ENCODE assay signal across 23 cellular contexts in the genomic region with DNA sequence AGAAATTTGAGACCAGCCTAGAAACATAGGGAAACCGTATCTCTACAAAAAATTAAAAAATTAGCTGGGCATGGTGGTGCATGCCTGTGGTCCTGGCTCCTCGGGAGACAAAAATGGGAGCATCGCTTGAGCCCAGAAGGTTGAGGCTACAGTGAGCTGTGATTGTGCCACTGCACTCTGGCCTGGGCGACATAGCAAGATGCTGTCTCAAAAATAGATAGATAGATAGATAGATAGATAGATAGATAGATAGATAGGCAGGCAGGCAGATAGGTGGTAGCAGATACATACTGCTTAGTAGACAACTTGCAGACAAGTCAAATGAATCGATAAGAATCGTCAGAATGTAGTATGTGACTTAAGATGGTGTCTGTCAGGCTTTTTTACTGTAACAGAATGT.
DNase-seq lines count a peak whose midpoint lies in the region; ATAC-seq, FAIRE-seq and TF ChIP-seq lines count a peak whose summit lies in the region.
"Had no signal": no experiment of that assay in that cellular context is flagged by ENCODE, and none has a peak within 500 bp of the region (broad histone marks: within the 10 kb centered on the region; RNA-seq: fewer than 3 reads in every experiment).

No MANE protein-coding gene starts in this region.

- no peaks in the 10 kb centered on the region for H3K9me1 ChIP-seq in K562 (ENCODE audit: control insufficient read depth, insufficient read depth, low read length)

- no peak overlapping the region for H2AK5ac ChIP-seq in trophoblast cell (ENCODE audit: low read length)

- no peak overlapping the region for H4K12ac ChIP-seq in trophoblast cell (ENCODE audit: low read depth, low read length)

- in situ Hi-C loops in HepG2 (cut with HindIII; ENCODE audit: extremely low pct_ligation_motif_present, low pct_unique_long_range_greater_than_20kb) (no loop called here), K562 (cut with MboI) (no loop called here)

- TF ChIP-seq EP300 in HepG2 (IDR thresholded peaks at IDR 0.05; ENCODE audit: low read depth in 2 of 2, low read length in 2 of 2) (no peak), HepG2 (CRISPR knock-in tag; IDR thresholded peaks at IDR 0.05; ENCODE audit: borderline replicate concordance) (no peak), K562 (IDR thresholded peaks at IDR 0.05; ENCODE audit: low read length) (no peak)

- H2AFZ ChIP-seq in HepG2 (ENCODE audit: low read length) (no peak overlapping the region), K562 (ENCODE audit: low read depth, low read length) (no peak overlapping the region), trophoblast cell (ENCODE audit: insufficient read depth, low read length, poor library complexity) (no peak overlapping the region)

- POLR2A ChIA-PET in HepG2 (lab: Yijun Ruan, JAX): no interaction called here
- POLR2A ChIA-PET in K562 (lab: Yijun Ruan, JAX): no interaction called here

- peak overlapping the region; percentile 27 for H3K4ac ChIP-seq in trophoblast cell (ENCODE audit: low read depth, low read length)

- peaks cover 0 to 38% (median 12%) of the 10 kb centered on the region in 4 donors for H3K4me1 ChIP-seq in right lobe of liver
- peaks cover 17% of the 10 kb centered on the region for H3K4me1 ChIP-seq in HepG2 (ENCODE audit: insufficient read depth, low read length)
- H3K4me1 ChIP-seq in K562 (replicated peaks in 1 of 2; ENCODE audit: control insufficient read depth in 2 of 2, insufficient read depth in 2 of 2, low read length in 2 of 2): peaks cover 0 to 7% of the 10 kb centered on the region in 2 experiments; a peak in 1 of 5 replicates
- H3K4me1 ChIP-seq in trophoblast cell (ENCODE audit: control insufficient read depth in 1 of 2, insufficient read depth in 2 of 2, low read length in 2 of 2): no peaks in the 10 kb centered on the region

- H2BK5ac ChIP-seq in trophoblast cell (ENCODE audit: low read depth, low read length, poor library complexity): no peak overlapping the region

- no peak overlapping the region for H3K27ac Mint-ChIP-seq in natural killer cell treated with Interleukin-12 subunit alpha and Interleukin-12 subunit beta and Interleukin-15 and Interleukin-18, amount 100 ng/mL, for 72 hours
- H3K27ac Mint-ChIP-seq: CD14-positive monocyte; CD4-positive, alpha-beta memory T cell; CD4-positive, CD25-positive, alpha-beta regulatory T cell; CD8-positive, alpha-beta memory T cell had no signal

- no peak overlapping the region for H2BK120ac ChIP-seq in trophoblast cell (ENCODE audit: insufficient read depth, low read length, poor library complexity)

- H3K9me3 Mint-ChIP-seq in natural killer cell treated with Interleukin-12 subunit alpha and Interleukin-12 subunit beta and Interleukin-15 and Interleukin-18, amount 100 ng/mL, for 72 hours: no peaks in the 10 kb centered on the region
- H3K9me3 Mint-ChIP-seq: CD14-positive monocyte; CD4-positive, alpha-beta memory T cell; CD4-positive, CD25-positive, alpha-beta regulatory T cell; CD8-positive, alpha-beta memory T cell had no signal

- H3K36me3 ChIP-seq in right lobe of liver (no peaks in the 10 kb centered on the region), HepG2 (replicated peaks in 1 of 2; ENCODE audit: control insufficient read depth in 1 of 2, insufficient read depth in 2 of 2, low read length in 2 of 2) (peaks cover 5 to 9% of the 10 kb centered on the region in 2 experiments; a peak in 4 of 5 replicates), K562 (ENCODE audit: control insufficient read depth, insufficient read depth, low read length) (peaks cover 18% of the 10 kb centered on the region; the same call in 2 of the 3 replicates), trophoblast cell (ENCODE audit: control insufficient read depth in 1 of 2, insufficient read depth in 2 of 2, low read length in 2 of 2) (peaks cover 1 to 2% of the 10 kb centered on the region in 2 experiments)
- H3K36me3 ChIP-seq: BE2C had no signal

- H3K23ac ChIP-seq in trophoblast cell (ENCODE audit: low read length): no peak overlapping the region

- H3K9ac ChIP-seq in HepG2 (ENCODE audit: insufficient read depth, low read depth, low read length) (no peak overlapping the region), K562 (ENCODE audit: insufficient read depth in 1 of 2, low read depth in 2 of 2, low read length in 2 of 2) (no peak overlapping the region), trophoblast cell (ENCODE audit: low read length) (no peak overlapping the region)
- H3K9ac ChIP-seq: BLaER1 had no signal

- no peak overlapping the region for H3K4me3 Mint-ChIP-seq in natural killer cell treated with Interleukin-12 subunit alpha and Interleukin-12 subunit beta and Interleukin-15 and Interleukin-18, amount 100 ng/mL, for 72 hours
- H3K4me3 Mint-ChIP-seq: CD14-positive monocyte; CD4-positive, alpha-beta memory T cell had no signal

- peaks cover 14% of the 10 kb centered on the region for H4K20me1 ChIP-seq in HepG2 (ENCODE audit: insufficient read depth, low read length)
- H4K20me1 ChIP-seq in K562 (replicated peaks; ENCODE audit: control insufficient read depth, insufficient read depth, low read length): peaks cover 17% of the 10 kb centered on the region

- ATAC-seq in right lobe of liver (no peak), HepG2 (no peak), K562 (no peak), HG03095 (IDR thresholded peaks at IDR 0.05; ENCODE audit: unreplicated experiment) (no peak)
- no peak for ATAC-seq in natural killer cell treated with Interleukin-12 subunit alpha and Interleukin-12 subunit beta and Interleukin-15 and Interleukin-18, amount 100 ng/mL, for 72 hours

- no peaks in the 10 kb centered on the region for H3K79me1 ChIP-seq in trophoblast cell (ENCODE audit: low read length)

- H3K27me3 Mint-ChIP-seq in natural killer cell treated with Interleukin-12 subunit alpha and Interleukin-12 subunit beta and Interleukin-15 and Interleukin-18, amount 100 ng/mL, for 72 hours: no peaks in the 10 kb centered on the region
- H3K27me3 Mint-ChIP-seq: CD4-positive, alpha-beta memory T cell; CD4-positive, CD25-positive, alpha-beta regulatory T cell; CD8-positive, alpha-beta memory T cell had no signal

- H3K4me3 ChIP-seq in right lobe of liver: no peak overlapping the region
- no peak overlapping the region for H3K4me3 ChIP-seq in HepG2 (replicated peaks in 1 of 3; ENCODE audit: insufficient read depth in 1 of 3, low read depth in 2 of 3, low read length in 3 of 3)
- no peak overlapping the region for H3K4me3 ChIP-seq in K562
- H3K4me3 ChIP-seq in trophoblast cell (ENCODE audit: low read depth, low read length): no peak overlapping the region
- H3K4me3 ChIP-seq: BLaER1 had no signal

- H3K4me2 ChIP-seq in HepG2 (ENCODE audit: low read depth, low read length) (no peak overlapping the region), K562 (ENCODE audit: insufficient read depth, low read length) (no peak overlapping the region), trophoblast cell (ENCODE audit: low read length) (no peak overlapping the region)
- H3K4me2 ChIP-seq: BLaER1 had no signal

- no peak overlapping the region for H3K18ac ChIP-seq in trophoblast cell (ENCODE audit: low read length)

- TF ChIP-seq RAD21 in HepG2 (CRISPR knock-in tag; IDR thresholded peaks at IDR 0.05) (no peak), K562 (CRISPR knock-in tag; conservative IDR thresholded peaks at IDR 0.05 in 1 of 2, IDR thresholded peaks at IDR 0.05 in 1 of 2) (no peak)

- H3K79me2 ChIP-seq in HepG2 (ENCODE audit: insufficient read depth, low read length) (peaks cover 65% of the 10 kb centered on the region), K562 (ENCODE audit: control insufficient read depth, insufficient read depth, low read length) (peaks cover 93% of the 10 kb centered on the region), trophoblast cell (ENCODE audit: control insufficient read depth, insufficient read depth, low read length, poor library complexity) (no peaks in the 10 kb centered on the region)

- no peak overlapping the region for H2BK12ac ChIP-seq in trophoblast cell (ENCODE audit: low read length)

- CTCF ChIA-PET in HepG2 (lab: Yijun Ruan, JAX; ENCODE audit: low intra/inter-chr PET ratio, low total read pairs): no interaction called here
- CTCF ChIA-PET in K562 (lab: Yijun Ruan, JAX; ENCODE audit: low intra/inter-chr PET ratio): no interaction called here

- intact Hi-C loops in right lobe of liver (cut with DNase I) (no loop called here), HepG2 (cut with micrococcal nuclease; ENCODE audit: unreplicated experiment) (no loop called here), K562 (cut with micrococcal nuclease) (no loop called here)

- peaks cover 7% of the 10 kb centered on the region for H3K36me3 Mint-ChIP-seq in natural killer cell treated with Interleukin-12 subunit alpha and Interleukin-12 subunit beta and Interleukin-15 and Interleukin-18, amount 100 ng/mL, for 72 hours
- H3K36me3 Mint-ChIP-seq: CD4-positive, CD25-positive, alpha-beta regulatory T cell had no signal

- no peak for TF ChIP-seq CTCF in right lobe of liver (IDR thresholded peaks at IDR 0.05)
- no peak for TF ChIP-seq CTCF in HepG2 (CRISPR knock-in tag; IDR thresholded peaks at IDR 0.05)
- TF ChIP-seq CTCF in K562 (IDR thresholded peaks at IDR 0.05 in 2 of 3, conservative IDR thresholded peaks at IDR 0.05 in 1 of 3; ENCODE audit: insufficient read depth in 2 of 3, low read depth in 1 of 3, low read length in 3 of 3): no peak

- TF ChIP-seq POLR2A in right lobe of liver (IDR thresholded peaks at IDR 0.05) (no peak), HepG2 (IDR thresholded peaks at IDR 0.05; ENCODE audit: insufficient read depth in 1 of 2, low read depth in 2 of 2, low read length in 2 of 2) (no peak), K562 (conservative IDR thresholded peaks at IDR 0.05) (no peak)

- peaks cover 75 to 80% of the 10 kb centered on the region in 2 donors for H3K4me1 Mint-ChIP-seq in natural killer cell treated with Interleukin-12 subunit alpha and Interleukin-12 subunit beta and Interleukin-15 and Interleukin-18, amount 100 ng/mL, for 72 hours (ENCODE audit: low read depth in 2 of 2)

- H4K91ac ChIP-seq in trophoblast cell (ENCODE audit: low read depth, low read length): no peak overlapping the region

- DNase-seq in right lobe of liver: no peak
- DNase-seq in HepG2 (ENCODE audit: low spot score): no peak
- no peak for DNase-seq in K562 (ENCODE audit: extremely low read depth in 1 of 4, low spot score in 3 of 4)
- DNase-seq in trophoblast cell: no peak
- DNase-seq in natural killer cell treated with Interleukin-12 subunit alpha and Interleukin-12 subunit beta and Interleukin-15 and Interleukin-18, amount 100 ng/mL, for 72 hours (ENCODE audit: low spot score): no peak
- no peak for DNase-seq in SW480 (ENCODE audit: low spot score)
- DNase-seq: 8988T; ACHN; BE2C; C1 segment of cervical spinal cord; CD4-positive, alpha-beta memory T cell; CD4-positive, CD25-positive, alpha-beta regulatory T cell; CD8-positive, alpha-beta memory T cell; COR-L47; DMS 273 treated with DMSO at 0.1 percent for 48 hours; DMS153; DMS79; GF-D8 had no signal

- H3K27me3 ChIP-seq in right lobe of liver (no peaks in the 10 kb centered on the region), HepG2 (ENCODE audit: control insufficient read depth in 1 of 2, insufficient read depth in 2 of 2, low read length in 2 of 2) (no peaks in the 10 kb centered on the region), K562 (ENCODE audit: control insufficient read depth in 2 of 2, insufficient read depth in 2 of 2, low read length in 2 of 2) (no peaks in the 10 kb centered on the region), trophoblast cell (ENCODE audit: insufficient read depth, low read length) (no peaks in the 10 kb centered on the region)
- H3K27me3 ChIP-seq: BE2C, BLaER1 had no signal

- FAIRE-seq in HepG2 (lab: Jason Lieb, UNC) (no peak), K562 (lab: Jason Lieb, UNC) (no peak)
- FAIRE-seq: GM12891, GM19239 had no signal

- 96% methylated on average over 3 of the region's 6 CpGs for WGBS in right lobe of liver (ENCODE audit: insufficient coverage, low coverage, low lambda C conversion rate, missing lambda C conversion rate)
- WGBS in HepG2 (ENCODE audit: low lambda C conversion rate): 98% methylated on average over 6 of the region's 6 CpGs
- 86% methylated on average over 6 of the region's 6 CpGs for WGBS in K562 (ENCODE audit: insufficient coverage, low coverage, missing lambda C conversion rate)
- WGBS in trophoblast cell (ENCODE audit: extremely low coverage, insufficient coverage, insufficient read length): no CpG with 5 or more reads among the region's 6 CpGs

- no peak overlapping the region for H4K8ac ChIP-seq in trophoblast cell (ENCODE audit: low read depth, low read length)

- BruUV-seq in HepG2 (replicated peaks; lab: Mats Ljungman, UMichigan): no TSS peak
- BruUV-seq in K562 (replicated peaks; lab: Mats Ljungman, UMichigan): no TSS peak

- H3K9me3 ChIP-seq in right lobe of liver: no peaks in the 10 kb centered on the region
- no peaks in the 10 kb centered on the region for H3K9me3 ChIP-seq in HepG2 (ENCODE audit: low read length)
- no peaks in the 10 kb centered on the region for H3K9me3 ChIP-seq in K562 (replicated peaks; ENCODE audit: control insufficient read depth, insufficient read depth, low read depth, low read length)
- H3K9me3 ChIP-seq in trophoblast cell (ENCODE audit: insufficient read depth, low read depth, low read length): no peaks in the 10 kb centered on the region
- H3K9me3 ChIP-seq: BE2C, BLaER1 had no signal

- H3K14ac ChIP-seq in trophoblast cell (ENCODE audit: low read length): no peak overlapping the region

- H3K27ac ChIP-seq in right lobe of liver (peak overlapping the region in 2 of 3 donors; percentile 33 to 87), HepG2 (ENCODE audit: extremely low read length, insufficient read depth, low read length) (no peak overlapping the region), K562 (ENCODE audit: extremely low read depth, low read depth, low read length) (no peak overlapping the region), trophoblast cell (ENCODE audit: low read depth, low read length) (no peak overlapping the region)
- H3K27ac ChIP-seq: BLaER1 had no signal

Comparison
In these comparisons a context has a peak if more than half of its experiments do, and no peak if none do; other contexts are left out.
1. H3K27ac ChIP-seq: peak in right lobe of liver (2 of 3); none in HepG2 (single experiment), K562 (single experiment) and trophoblast cell (single experiment).